10 cellular contexts compared by ENCODE assay signal in the genomic region with DNA sequence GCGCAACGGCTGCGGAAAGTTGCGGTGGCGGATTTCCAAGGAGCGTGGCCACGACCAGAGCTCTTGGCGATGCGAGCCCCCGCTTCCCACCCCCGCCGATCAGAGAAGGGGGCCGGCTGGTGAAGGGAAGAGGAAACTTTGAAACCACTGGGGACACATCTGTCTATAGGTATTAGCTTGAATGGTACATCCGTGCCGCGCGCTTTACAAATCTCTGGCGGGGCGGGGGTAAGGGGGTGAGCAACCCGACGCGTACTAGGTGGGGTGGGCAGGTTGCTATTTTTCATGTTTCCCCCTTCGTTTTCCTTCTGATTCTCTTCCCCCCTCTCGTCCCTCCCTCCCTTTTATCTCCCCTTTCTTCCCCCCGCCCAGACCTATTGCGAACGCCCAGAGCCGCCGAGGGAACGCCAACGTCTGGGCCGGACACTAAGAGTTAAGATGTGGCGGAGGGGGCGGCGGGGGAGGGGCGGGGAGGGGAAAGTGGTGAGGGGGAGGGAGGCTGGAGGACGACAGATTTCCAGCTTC. TPM values are rescaled to one million over a fixed set of nuclear protein-coding genes. Genes with fewer than 3 reads are reported as not detected.
DNase-seq lines count a peak whose midpoint lies in the region; ATAC-seq, FAIRE-seq and TF ChIP-seq lines count a peak whose summit lies in the region.
"Had no signal": no experiment of that assay in that cellular context is flagged by ENCODE, and none has a peak within 500 bp of the region (broad histone marks: within the 10 kb centered on the region; RNA-seq: fewer than 3 reads in every experiment).

No MANE protein-coding gene starts in this region.

- peak overlapping the region; percentile 95 for H2AFZ ChIP-seq in GM23338

- H3K27ac ChIP-seq in A549 (no peak overlapping the region), GM23338 (ENCODE audit: low read depth) (no peak overlapping the region)

- H3K36me3 ChIP-seq in GM23338 (ENCODE audit: insufficient read depth) = no peaks in the 10 kb centered on the region

- H3K4me3 ChIP-seq in A549 (peak overlapping the region; percentile 44), GM23338 (peak overlapping the region; percentile 67)

- peaks cover 4% of the 10 kb centered on the region for H3K9me3 Mint-ChIP-seq in GM23338
- peaks cover 0 to 39% (median 0%) of the 10 kb centered on the region in 5 experiments for H3K9me3 Mint-ChIP-seq in brain
- H3K9me3 Mint-ChIP-seq in naive thymus-derived CD8-positive, alpha-beta T cell = peaks cover 1 to 21% (median 6%) of the 10 kb centered on the region in 9 donors

- POLR2A ChIA-PET in A549 (lab: Yijun Ruan, JAX) = no interaction called here
- POLR2A ChIA-PET in naive thymus-derived CD8-positive, alpha-beta T cell (lab: Charles Lee) = no interaction called here

- no peak for DNase-seq in A549 (ENCODE audit: low read depth in 1 of 2, low spot score in 1 of 2)
- DNase-seq in GM23338 (ENCODE audit: low spot score) = no peak
- peak in 1 of 10 donors; percentile 26 for DNase-seq in naive thymus-derived CD8-positive, alpha-beta T cell
- DNase-seq in NCI-H345 treated with DMSO at 0.1 percent for 48 hours (lab: John Stamatoyannopoulos, UW; ENCODE audit: unreplicated experiment) = no peak
- no peak for DNase-seq in central memory CD4-positive, alpha-beta T cell
- DNase-seq in foreskin melanocyte = no peak
- no peak for DNase-seq in NCI-H1694 (lab: John Stamatoyannopoulos, UW)

- no peak for FAIRE-seq in A549 (lab: Jason Lieb, UNC)

- CTCF ChIA-PET in A549 (lab: Yijun Ruan, JAX) = no interaction called here

- H3K9me2 ChIP-seq in GM23338 (ENCODE audit: insufficient read depth) = no peaks in the 10 kb centered on the region

- H3K79me2 ChIP-seq in GM23338 (replicated peaks; ENCODE audit: insufficient read depth) = no peaks in the 10 kb centered on the region

- peak overlapping the region; percentile 91 for H3K4me2 ChIP-seq in A549
- H3K4me2 ChIP-seq in GM23338 = peak overlapping the region; percentile 89

- peaks cover 23% of the 10 kb centered on the region for H3F3A ChIP-seq in GM23338 (replicated peaks; ENCODE audit: low read depth)

- H3K4me3 Mint-ChIP-seq in GM23338 = peak overlapping the region; percentile 87
- H3K4me3 Mint-ChIP-seq in brain = peak overlapping the region; percentile 89 to 98 (median 95)
- peak overlapping the region; percentile 78 to 98 (median 90) for H3K4me3 Mint-ChIP-seq in naive thymus-derived CD8-positive, alpha-beta T cell

- no peak for TF ChIP-seq EP300 in A549 (IDR thresholded peaks at IDR 0.05)

- no peak for TF ChIP-seq CTCF in A549 (IDR thresholded peaks at IDR 0.05)
- TF ChIP-seq CTCF in GM23338 (conservative IDR thresholded peaks at IDR 0.05; ENCODE audit: low read depth in 2 of 2) = no peak
- no peak for TF ChIP-seq CTCF in brain (conservative IDR thresholded peaks at IDR 0.05)

- peaks cover 61% of the 10 kb centered on the region for H3K4me1 Mint-ChIP-seq in GM23338
- H3K4me1 Mint-ChIP-seq in brain = peaks cover 13% of the 10 kb centered on the region
- H3K4me1 Mint-ChIP-seq in naive thymus-derived CD8-positive, alpha-beta T cell = peaks cover 18 to 68% (median 44%) of the 10 kb centered on the region in 4 donors

- no peaks in the 10 kb centered on the region for H3K9me3 ChIP-seq in A549

- H3K27me3 ChIP-seq in GM23338 (ENCODE audit: insufficient read depth) = peaks cover 84% of the 10 kb centered on the region

- H3K27ac Mint-ChIP-seq in GM23338 = no peak overlapping the region
- peak overlapping the region; percentile 99 to 100 (median 99) for H3K27ac Mint-ChIP-seq in brain
- H3K27ac Mint-ChIP-seq in naive thymus-derived CD8-positive, alpha-beta T cell = peak overlapping the region in 1 of 10 donors; percentile 74

- peaks cover 7% of the 10 kb centered on the region for H4K20me1 ChIP-seq in GM23338 (replicated peaks; ENCODE audit: insufficient read depth)

- H3K36me3 Mint-ChIP-seq in GM23338 (ENCODE audit: low read depth) = no peaks in the 10 kb centered on the region; the same call in 2 of the 3 replicates
- peaks cover 24% of the 10 kb centered on the region for H3K36me3 Mint-ChIP-seq in brain
- H3K36me3 Mint-ChIP-seq in naive thymus-derived CD8-positive, alpha-beta T cell = peaks cover 5 to 18% (median 10%) of the 10 kb centered on the region in 3 donors

- WGBS in A549 (ENCODE audit: missing lambda C conversion rate) = 53% methylated on average over 24 of the region's 37 CpGs

- H3K4me1 ChIP-seq in A549 (peaks cover 12% of the 10 kb centered on the region; the same call in 1 of the 3 replicates), GM23338 (ENCODE audit: insufficient read depth) (peaks cover 55% of the 10 kb centered on the region)

- no peak for TF ChIP-seq POLR2A in A549 (IDR thresholded peaks at IDR 0.05; ENCODE audit: low read length)

- no peak for TF ChIP-seq RAD21 in A549 (conservative IDR thresholded peaks at IDR 0.05 in 1 of 2, IDR thresholded peaks at IDR 0.05 in 1 of 2)

- ATAC-seq in A549 (no peak; a peak in 1 of 6 replicates), GM23338 (no peak)
- ATAC-seq in naive thymus-derived CD8-positive, alpha-beta T cell = peak; percentile 32 to 35

- H3K27me3 Mint-ChIP-seq in GM23338 (ENCODE audit: insufficient read depth, low read depth, poor library complexity) (peaks cover 83% of the 10 kb centered on the region), brain (peaks cover 62% of the 10 kb centered on the region)
- H3K27me3 Mint-ChIP-seq in naive thymus-derived CD8-positive, alpha-beta T cell = peaks cover 50 to 84% (median 70%) of the 10 kb centered on the region in 5 donors

TF ChIP-seq in A549, 52 proteins besides CTCF, POLR2A, EP300 and RAD21:
- 0 out of 2 replicates have a peak, but pooled peaks have one; percentile 19 for TF ChIP-seq RNF2 (IDR thresholded peaks at IDR 0.05; ENCODE audit: borderline replicate concordance, low read depth)
- no peak for TF ChIP-seq FOSL2 (IDR thresholded peaks at IDR 0.05)
- no peak for TF ChIP-seq FOSL2 (CRISPR knock-in tag; IDR thresholded peaks at IDR 0.05)

TF ChIP-seq in GM23338, 12 proteins besides CTCF, POLR2A, EP300 and RAD21 (continues in another document):
- no peak for TF ChIP-seq ZNF462 (CRISPR knock-in tag; IDR thresholded peaks at IDR 0.05)

RNA-seq across cellular contexts. Expression of gene POU3F3, which starts 0.5 kb away (rescaled TPM):
- not detected in 2 replicates for polyA plus RNA-seq in A549 (2011; rRNA removed)
- not detected in 2 replicates for polyA plus RNA-seq in A549 (2012; cell fraction: cytosol; rRNA removed)
- polyA plus RNA-seq in A549 (2012; cell fraction: nucleus; rRNA removed) = 0.04 TPM in 2 replicates
- polyA plus RNA-seq in A549 (2017; fragmentation: RNase III; extraction: RNeasy Plus Mini Kit Qiagen cat#74134 plus additional on column Dnase treatment) = 0.03 TPM in 1 of 3 replicates, not detected in the others
- not detected in 2 replicates for polyA minus RNA-seq in A549 (2011; rRNA and poly(A)+ RNA removed)
- total RNA-seq in GM23338 (2014; rRNA removed; shearing (Covaris generic)) = 0.24 TPM in 1 of 2 replicates, not detected in the other
- polyA plus RNA-seq in GM23338 (2016; fragmentation: Nextera tagmentation; extraction: Ambion mirVana) = 0.06 and 0.14 TPM in 2 replicates
- polyA plus RNA-seq in brain (ENCODE audit: insufficient read depth, low read depth, low replicate concordance) = 23.8 TPM
- not detected for total RNA-seq in naive thymus-derived CD8-positive, alpha-beta T cell
- polyA plus RNA-seq in naive thymus-derived CD8-positive, alpha-beta T cell = not detected
- total RNA-seq: myocyte, NCI-H460 had no signal

Comparison
In these comparisons a context has a peak if more than half of its experiments do, and no peak if none do; other contexts are left out.
1. ATAC-seq: peak in naive thymus-derived CD8-positive, alpha-beta T cell (2 of 2); none in A549 (0 of 2) and GM23338 (single experiment).
2. RNA of gene POU3F3, which starts 0.5 kb away (polyA plus RNA-seq): 23.8 TPM in brain (single experiment); 0.06 to 0.14 TPM in GM23338, 0.03 to 0.04 TPM in A549 and not detected in naive thymus-derived CD8-positive, alpha-beta T cell; every median in the first group is over 10 times any median in the second.
3. Peak in every context shown above with its lines, with median percentiles within 50 percentile points of each other: H3K4me3 Mint-ChIP-seq.